ENCODE assay signal across 10 cellular contexts in the genomic region with DNA sequence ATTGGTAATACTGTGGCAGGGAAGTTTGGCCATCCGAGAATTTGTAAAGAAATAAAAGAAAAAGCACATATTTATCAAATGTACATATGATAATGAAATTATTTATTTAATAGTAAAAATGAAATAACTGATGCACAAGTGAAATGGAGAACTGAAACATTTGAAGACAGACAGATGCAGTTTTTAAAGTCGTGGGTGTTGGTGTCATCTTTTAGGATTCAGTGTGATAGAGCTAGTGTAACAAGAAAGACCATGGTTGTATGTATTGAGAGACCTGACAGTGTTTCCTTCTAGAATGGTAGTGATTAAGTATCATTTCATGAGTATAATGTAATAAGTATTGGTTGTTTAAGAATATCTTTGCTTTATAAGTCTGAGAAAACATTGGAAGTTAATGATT. TPM values are rescaled to one million over a fixed set of nuclear protein-coding genes. Genes with fewer than 3 reads are reported as not detected.
A peak's percentile ranks its signal among the peaks of the same experiment; 100 is the strongest.
DNase-seq lines count a peak whose midpoint lies in the region; ATAC-seq, FAIRE-seq and TF ChIP-seq lines count a peak whose summit lies in the region.
"Had no signal": no experiment of that assay in that cellular context is flagged by ENCODE, and none has a peak within 500 bp of the region (broad histone marks: within the 10 kb centered on the region; RNA-seq: fewer than 3 reads in every experiment).

No MANE protein-coding gene starts in this region.

- no peaks in the 10 kb centered on the region for H3K9me2 ChIP-seq in Loucy (replicated peaks; ENCODE audit: low read depth, low read length)

- H3F3A ChIP-seq in Loucy (ENCODE audit: low read depth): no peaks in the 10 kb centered on the region

- no peaks in the 10 kb centered on the region for H3K9me1 ChIP-seq in endothelial cell of umbilical vein (replicated peaks; ENCODE audit: control insufficient read depth, extremely low read depth, insufficient read depth, low read length)

- H3K9ac ChIP-seq in Loucy (ENCODE audit: low read depth, low read length, poor library complexity, severe bottlenecking): no peak overlapping the region
- no peak overlapping the region for H3K9ac ChIP-seq in endothelial cell of umbilical vein (replicated peaks; ENCODE audit: extremely low read depth, insufficient read depth, low read length)
- peak overlapping the region in 2 of 3 donors; percentile 5 to 18 for H3K9ac ChIP-seq in skeletal muscle tissue (ENCODE audit: low read depth in 1 of 3, low read length in 3 of 3)

- intact Hi-C loops in endothelial cell of umbilical vein (cut with micrococcal nuclease) (no loop called here), posterior vena cava (cut with DNase I) (loop anchor here in 1 of 2 donors (5.0 kb wide), 1 partner anchor 598 kb away; the partner anchor contains the start of gene NR4A3), aorta (cut with DNase I) (loop anchor here in 1 of 2 donors (5.0 kb wide), 1 partner anchor 683 kb away; the partner anchor contains the start of gene STX17)

- no peak overlapping the region for H3K27ac ChIP-seq in endothelial cell of umbilical vein (ENCODE audit: insufficient read depth, low read depth, low read length)
- no peak overlapping the region for H3K27ac ChIP-seq in skeletal muscle tissue (ENCODE audit: low read depth, low read length)
- no peak overlapping the region for H3K27ac ChIP-seq in aorta (ENCODE audit: low read depth in 1 of 2, low read length in 2 of 2)
- H3K27ac ChIP-seq: coronary artery had no signal

- H3K27me3 ChIP-seq in Loucy (ENCODE audit: insufficient read depth, low read length, poor library complexity, severe bottlenecking) (no peaks in the 10 kb centered on the region), endothelial cell of umbilical vein (ENCODE audit: control insufficient read depth in 2 of 2, insufficient read depth in 2 of 2, low read length in 2 of 2) (no peaks in the 10 kb centered on the region), skeletal muscle tissue (ENCODE audit: control insufficient read depth in 3 of 3, insufficient read depth in 3 of 3, low read length in 3 of 3) (no peaks in the 10 kb centered on the region), aorta (ENCODE audit: control insufficient read depth in 1 of 2, insufficient read depth in 2 of 2, low read length in 1 of 2) (no peaks in the 10 kb centered on the region)

- no TSS peak for BruUV-seq in endothelial cell of umbilical vein (replicated peaks; lab: Mats Ljungman, UMichigan)

- TF ChIP-seq POLR2A in endothelial cell of umbilical vein (IDR thresholded peaks at IDR 0.05; ENCODE audit: low read depth, low read length): no peak

- TF ChIP-seq CTCF in Loucy (conservative IDR thresholded peaks at IDR 0.05; ENCODE audit: low read length): no peak
- no peak for TF ChIP-seq CTCF in endothelial cell of umbilical vein (IDR thresholded peaks at IDR 0.05; ENCODE audit: extremely low read depth in 1 of 2, insufficient read depth in 1 of 2, low read depth in 1 of 2, low read length in 2 of 2)

- dilution Hi-C loops in endothelial cell of umbilical vein (cut with MboI; ENCODE audit: extremely low pct_ligation_motif_present, low sequenced_read_pairs): no loop called here

- CTCF ChIA-PET in endothelial cell of umbilical vein (lab: Charles Lee): no interaction called here

- H3K4me3 Mint-ChIP-seq in activated T-cell treated with anti-CD3 and anti-CD28 coated beads, Interleukin-2, amount 50 U/mL, for 4 hours: peak overlapping the region; percentile 95

- H3K79me2 ChIP-seq in Loucy (ENCODE audit: insufficient read depth, low read length) (peaks cover 62% of the 10 kb centered on the region), endothelial cell of umbilical vein (ENCODE audit: control insufficient read depth, insufficient read depth, low read length) (peaks cover 77% of the 10 kb centered on the region)

- H3K36me3 Mint-ChIP-seq in activated T-cell treated with anti-CD3 and anti-CD28 coated beads, Interleukin-2, amount 50 U/mL, for 4 hours (ENCODE audit: insufficient read depth): peaks cover 37% of the 10 kb centered on the region

- no peak for DNase-seq in activated T-cell treated with anti-CD3 and anti-CD28 coated beads, Interleukin-2, amount 50 U/mL, for 4 hours
- no peak for DNase-seq in activated T-cell treated with anti-CD3 and anti-CD28 coated beads, Interleukin-2, amount 50 U/mL, for 48 hours
- DNase-seq in endothelial cell of umbilical vein (ENCODE audit: low read depth, low spot score) (no peak), posterior vena cava (ENCODE audit: low spot score) (no peak), NCI-H510A treated with DMSO at 0.1 percent for 48 hours (lab: John Stamatoyannopoulos, UW) (no peak), aorta (no peak)
- DNase-seq: amygdala had no signal

- no peak overlapping the region for H2AFZ ChIP-seq in Loucy (ENCODE audit: low read length)
- no peak overlapping the region for H2AFZ ChIP-seq in endothelial cell of umbilical vein (ENCODE audit: low read depth, low read length)

- no peaks in the 10 kb centered on the region for H3K9me3 Mint-ChIP-seq in activated T-cell treated with anti-CD3 and anti-CD28 coated beads, Interleukin-2, amount 50 U/mL, for 4 hours

- peaks cover 59% of the 10 kb centered on the region for H3K4me1 Mint-ChIP-seq in activated T-cell treated with anti-CD3 and anti-CD28 coated beads, Interleukin-2, amount 50 U/mL, for 4 hours (ENCODE audit: low read depth)

- no peaks in the 10 kb centered on the region for H3K27me3 Mint-ChIP-seq in activated T-cell treated with anti-CD3 and anti-CD28 coated beads, Interleukin-2, amount 50 U/mL, for 4 hours (ENCODE audit: low read depth)

- POLR2A ChIA-PET in endothelial cell of umbilical vein (lab: Charles Lee): no interaction called here

- ATAC-seq in activated T-cell treated with anti-CD3 and anti-CD28 coated beads, Interleukin-2, amount 50 U/mL, for 4 hours: no peak
- ATAC-seq in aorta (ENCODE audit: low FRiP score): no peak

- H3K4me2 ChIP-seq in Loucy (ENCODE audit: low read depth, low read length, poor library complexity, severe bottlenecking) (peak overlapping the region; percentile 95), endothelial cell of umbilical vein (ENCODE audit: insufficient read depth, low read length) (peak overlapping the region; percentile 38)

- H3K4me3 ChIP-seq in Loucy (ENCODE audit: low read length, poor library complexity, severe bottlenecking) (no peak overlapping the region), endothelial cell of umbilical vein (replicated peaks in 1 of 3; ENCODE audit: insufficient read depth in 1 of 3, low read depth in 1 of 3, low read length in 3 of 3) (no peak overlapping the region), skeletal muscle tissue (ENCODE audit: low read length in 3 of 3) (no peak overlapping the region), aorta (ENCODE audit: low read length in 2 of 2) (no peak overlapping the region)

- H3K9me3 ChIP-seq in Loucy (ENCODE audit: insufficient read depth, low read depth, low read length) (no peaks in the 10 kb centered on the region), endothelial cell of umbilical vein (replicated peaks; ENCODE audit: control insufficient read depth, insufficient read depth, low read length) (no peaks in the 10 kb centered on the region), skeletal muscle tissue (ENCODE audit: control insufficient read depth in 3 of 3, low read length in 3 of 3) (no peaks in the 10 kb centered on the region), aorta (ENCODE audit: control insufficient read depth, low read length) (no peaks in the 10 kb centered on the region)

- H4K20me1 ChIP-seq in Loucy (ENCODE audit: insufficient read depth, low read length, poor library complexity, severe bottlenecking) (peaks cover 38% of the 10 kb centered on the region), endothelial cell of umbilical vein (replicated peaks; ENCODE audit: control insufficient read depth, extremely low read depth, insufficient read depth, low read length) (peaks cover 3% of the 10 kb centered on the region)

- WGBS in aorta, 2 donors: 81% methylated on average over 2 of the region's 2 CpGs

- H3K4me1 ChIP-seq in Loucy (ENCODE audit: insufficient read depth, low read length, poor library complexity, severe bottlenecking) (peaks cover 35% of the 10 kb centered on the region), endothelial cell of umbilical vein (ENCODE audit: control insufficient read depth, extremely low read depth, insufficient read depth, low read length) (peaks cover 25% of the 10 kb centered on the region), skeletal muscle tissue (ENCODE audit: control insufficient read depth in 3 of 3, insufficient read depth in 3 of 3, low read length in 3 of 3) (peaks cover 31 to 47% (median 44%) of the 10 kb centered on the region in 3 donors), aorta (ENCODE audit: control insufficient read depth in 1 of 2, insufficient read depth in 2 of 2, low read length in 2 of 2) (peaks cover 0 to 3% of the 10 kb centered on the region in 2 donors)

- FAIRE-seq in endothelial cell of umbilical vein (lab: Jason Lieb, UNC): no peak

- H3K36me3 ChIP-seq in Loucy (ENCODE audit: insufficient read depth, low read length) (peaks cover 17% of the 10 kb centered on the region), endothelial cell of umbilical vein (ENCODE audit: control insufficient read depth in 2 of 2, extremely low read depth in 1 of 2, insufficient read depth in 2 of 2, low read length in 2 of 2) (peaks cover 4 to 21% of the 10 kb centered on the region in 2 experiments), skeletal muscle tissue (ENCODE audit: control insufficient read depth in 3 of 3, insufficient read depth in 3 of 3, low read length in 3 of 3) (peaks cover 14 to 26% (median 23%) of the 10 kb centered on the region in 3 donors), aorta (ENCODE audit: control insufficient read depth in 1 of 2, insufficient read depth in 2 of 2, low read length in 1 of 2) (peaks cover 4 to 8% of the 10 kb centered on the region in 2 donors)

RNA-seq across cellular contexts. Expression of gene SEC61B, which starts 2.4 kb away (rescaled TPM):
- total RNA-seq in activated T-cell treated with anti-CD3 and anti-CD28 coated beads, Interleukin-2, amount 50 U/mL, for 4 hours: 100 to 1,000 TPM; 220 to 246 (median 233) TPM
- total RNA-seq in endothelial cell of umbilical vein (241 and 242 TPM in 2 replicates), skeletal muscle tissue (41.2 TPM), posterior vena cava (100 to 1,000 TPM; 108 to 117 TPM), aorta (100 to 1,000 TPM in 1 of 2 donors, 10 to 100 TPM in 1; 95.0 to 111 TPM)
- polyA plus RNA-seq in endothelial cell of umbilical vein (528 and 594 TPM in 2 replicates), aorta (100 to 1,000 TPM; 201 to 288 TPM)
- polyA plus RNA-seq in endothelial cell of umbilical vein (2011; cell fraction: cytosol; rRNA removed): 403 and 404 TPM in 2 replicates
- polyA plus RNA-seq in endothelial cell of umbilical vein (2011; cell fraction: nucleus; rRNA removed): 121 and 124 TPM in 2 replicates
- polyA plus RNA-seq in endothelial cell of umbilical vein (2012): 464 and 482 TPM in 2 replicates
- polyA minus RNA-seq in endothelial cell of umbilical vein: 98.5 and 98.6 TPM in 2 replicates
- 29.8 TPM for polyA minus RNA-seq in endothelial cell of umbilical vein (2011; cell fraction: cytosol; rRNA and poly(A)+ RNA removed)
- 48.2 and 54.3 TPM in 2 replicates for polyA minus RNA-seq in endothelial cell of umbilical vein (2011; cell fraction: nucleus; rRNA and poly(A)+ RNA removed)

RNA-seq across cellular contexts. Expression of gene ALG2, which starts 2.7 kb away (rescaled TPM):
- 10 to 100 TPM; 21.0 to 23.6 (median 23.4) TPM for total RNA-seq in activated T-cell treated with anti-CD3 and anti-CD28 coated beads, Interleukin-2, amount 50 U/mL, for 4 hours
- total RNA-seq in endothelial cell of umbilical vein (31.4 and 32.4 TPM in 2 replicates), skeletal muscle tissue (39.7 TPM), posterior vena cava (10 to 100 TPM; 22.5 to 25.4 TPM), aorta (10 to 100 TPM; 22.2 to 24.1 TPM)
- polyA plus RNA-seq in endothelial cell of umbilical vein (40.7 and 42.7 TPM in 2 replicates), aorta (10 to 100 TPM; 15.4 to 16.2 TPM)
- 36.8 and 44.7 TPM in 2 replicates for polyA plus RNA-seq in endothelial cell of umbilical vein (2011; cell fraction: cytosol; rRNA removed)
- polyA plus RNA-seq in endothelial cell of umbilical vein (2011; cell fraction: nucleus; rRNA removed): 32.5 and 36.5 TPM in 2 replicates
- 39.0 TPM in 2 replicates for polyA plus RNA-seq in endothelial cell of umbilical vein (2012)
- polyA minus RNA-seq in endothelial cell of umbilical vein: 39.9 and 45.5 TPM in 2 replicates
- 21.3 TPM for polyA minus RNA-seq in endothelial cell of umbilical vein (2011; cell fraction: cytosol; rRNA and poly(A)+ RNA removed)
- polyA minus RNA-seq in endothelial cell of umbilical vein (2011; cell fraction: nucleus; rRNA and poly(A)+ RNA removed): 26.2 and 29.1 TPM in 2 replicates

Comparison
In these comparisons a context has a peak if more than half of its experiments do, and no peak if none do; other contexts are left out.
1. H3K9ac ChIP-seq: peak in skeletal muscle tissue (2 of 3); none in Loucy (single experiment) and endothelial cell of umbilical vein (single experiment).